18 cellular contexts compared by ENCODE assay signal in the genomic region with DNA sequence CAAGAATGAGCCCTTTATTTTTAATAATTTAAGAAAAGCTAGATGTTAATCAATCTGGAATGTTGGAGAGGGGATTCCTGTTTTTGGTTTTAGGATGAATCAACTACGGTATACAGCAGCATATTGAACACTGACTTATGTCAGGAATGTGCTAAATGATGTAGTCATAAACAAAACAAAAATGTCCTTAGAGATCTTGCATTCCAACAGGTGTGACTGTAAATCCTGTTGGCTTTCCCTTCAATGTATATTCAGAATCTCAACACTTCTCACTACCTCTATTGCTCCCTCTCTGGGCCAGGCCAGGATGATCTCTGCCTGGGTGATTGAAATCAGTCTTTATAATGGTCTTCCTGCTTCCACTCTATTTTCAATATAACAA. TPM values are rescaled to one million over a fixed set of nuclear protein-coding genes. Genes with fewer than 3 reads are reported as not detected.
DNase-seq lines count a peak whose midpoint lies in the region; ATAC-seq, FAIRE-seq and TF ChIP-seq lines count a peak whose summit lies in the region.
"Had no signal": no experiment of that assay in that cellular context is flagged by ENCODE, and none has a peak within 500 bp of the region (broad histone marks: within the 10 kb centered on the region; RNA-seq: fewer than 3 reads in every experiment).

No MANE protein-coding gene starts in this region.

- TF ChIP-seq CTCF in RWPE1 (conservative IDR thresholded peaks at IDR 0.05; ENCODE audit: low read depth) = no peak
- no peak for TF ChIP-seq CTCF in fibroblast of pulmonary artery (IDR thresholded peaks at IDR 0.05; ENCODE audit: low read length, missing control alignments)

- H3K9ac ChIP-seq in skeletal muscle satellite cell (ENCODE audit: low read depth, low read length) = no peak overlapping the region

- CTCF ChIA-PET in activated naive CD4-positive, alpha-beta T cell treated with anti-CD3 and anti-CD28 coated beads, Interleukin-2, amount 10 ng/mL, durations not matched to agents 7 days and 5 days (lab: Charles Lee) = no interaction called here
- CTCF ChIA-PET in RWPE1 (lab: Yijun Ruan, JAX) = interaction anchor here (0.5 kb wide), 1 partner anchor 34 kb away, joined by 3 read pairs; no protein-coding TSS in a partner anchor

- H3K27ac ChIP-seq in RWPE1 = no peak overlapping the region
- H3K27ac ChIP-seq: gastrocnemius medialis, ovary, vagina had no signal

- H3K4me2 ChIP-seq in skeletal muscle satellite cell (ENCODE audit: low read length) = peak overlapping the region; percentile 42

- no peaks in the 10 kb centered on the region for H3K9me3 ChIP-seq in skeletal muscle satellite cell (replicated peaks; ENCODE audit: low read length)
- H3K9me3 ChIP-seq: gastrocnemius medialis, ovary, vagina had no signal

- no peak overlapping the region for H3K4me3 Mint-ChIP-seq in activated naive CD4-positive, alpha-beta T cell treated with anti-CD3 and anti-CD28 coated beads, Interleukin-2, amount 10 ng/mL, durations not matched to agents 7 days and 5 days
- H3K4me3 Mint-ChIP-seq: activated CD4-positive, alpha-beta memory T cell treated with anti-CD3 and anti-CD28 coated beads, Interleukin-2, amount 10 ng/mL, durations not matched to agents 7 days and 5 days; activated T-cell treated with anti-CD3 and anti-CD28 coated beads, Interleukin-2, amount 50 U/mL, for 4 hours had no signal

- DNase-seq in activated naive CD4-positive, alpha-beta T cell treated with anti-CD3 and anti-CD28 coated beads, Interleukin-2, amount 10 ng/mL, durations not matched to agents 7 days and 5 days = no peak
- DNase-seq in activated naive CD4-positive, alpha-beta T cell treated with Interleukin-2 at 50 U/mL for 16 hours = no peak
- peak; percentile 16 for DNase-seq in RWPE1 (ENCODE audit: low spot score)
- peak; percentile 16 for DNase-seq in fibroblast of pulmonary artery (ENCODE audit: low read depth)
- no peak for DNase-seq in NCI-H2107 treated with DMSO at 0.1 percent for 48 hours (lab: John Stamatoyannopoulos, UW; ENCODE audit: unreplicated experiment)
- no peak for DNase-seq in urothelium cell line (ENCODE audit: low spot score)
- DNase-seq: ACHN; activated CD4-positive, alpha-beta memory T cell treated with anti-CD3 and anti-CD28 coated beads, Interleukin-2, amount 10 ng/mL, durations not matched to agents 7 days and 5 days; activated T-cell treated with anti-CD3 and anti-CD28 coated beads, Interleukin-2, amount 50 U/mL, for 4 hours; gastrocnemius medialis; KBM-7; NCI-H774; ovary; RPMI8226; stimulated activated CD4-positive, alpha-beta T cell treated with anti-CD3 and anti-CD28 coated beads, Interleukin-4, amount 100 ng/mL, for 1 hour had no signal

- peaks cover 10% of the 10 kb centered on the region for H3K4me1 Mint-ChIP-seq in activated naive CD4-positive, alpha-beta T cell treated with anti-CD3 and anti-CD28 coated beads, Interleukin-2, amount 10 ng/mL, durations not matched to agents 7 days and 5 days

- H3K4me1 ChIP-seq in skeletal muscle satellite cell (ENCODE audit: control insufficient read depth, insufficient read depth, low read length) = peaks cover 20% of the 10 kb centered on the region
- H3K4me1 ChIP-seq: gastrocnemius medialis, vagina had no signal

- ATAC-seq in GM21381 (IDR thresholded peaks at IDR 0.05; ENCODE audit: unreplicated experiment) = no peak
- ATAC-seq: activated T-cell treated with anti-CD3 and anti-CD28 coated beads, Interleukin-2, amount 50 U/mL, for 4 hours; gastrocnemius medialis had no signal

- POLR2A ChIA-PET in RWPE1 (lab: Yijun Ruan, JAX; ENCODE audit: low non-redundant PET) = no interaction called here

- no peaks in the 10 kb centered on the region for H3K27me3 Mint-ChIP-seq in activated naive CD4-positive, alpha-beta T cell treated with anti-CD3 and anti-CD28 coated beads, Interleukin-2, amount 10 ng/mL, durations not matched to agents 7 days and 5 days
- H3K27me3 Mint-ChIP-seq: activated CD4-positive, alpha-beta memory T cell treated with anti-CD3 and anti-CD28 coated beads, Interleukin-2, amount 10 ng/mL, durations not matched to agents 7 days and 5 days had no signal

- H3K27ac Mint-ChIP-seq in activated naive CD4-positive, alpha-beta T cell treated with anti-CD3 and anti-CD28 coated beads, Interleukin-2, amount 10 ng/mL, durations not matched to agents 7 days and 5 days = peak overlapping the region; percentile 30

- H3K9me3 Mint-ChIP-seq in activated naive CD4-positive, alpha-beta T cell treated with anti-CD3 and anti-CD28 coated beads, Interleukin-2, amount 10 ng/mL, durations not matched to agents 7 days and 5 days = no peaks in the 10 kb centered on the region
- H3K9me3 Mint-ChIP-seq: activated CD4-positive, alpha-beta memory T cell treated with anti-CD3 and anti-CD28 coated beads, Interleukin-2, amount 10 ng/mL, durations not matched to agents 7 days and 5 days; activated T-cell treated with anti-CD3 and anti-CD28 coated beads, Interleukin-2, amount 50 U/mL, for 4 hours had no signal

- H3K36me3 ChIP-seq in skeletal muscle satellite cell (ENCODE audit: insufficient read depth, low read length) = peaks cover 32% of the 10 kb centered on the region
- H3K36me3 ChIP-seq: gastrocnemius medialis, ovary, vagina had no signal

- no peaks in the 10 kb centered on the region for H3K27me3 ChIP-seq in skeletal muscle satellite cell (ENCODE audit: control insufficient read depth, insufficient read depth, low read length)
- H3K27me3 ChIP-seq: gastrocnemius medialis, ovary, vagina had no signal

- no peak for FAIRE-seq in urothelium cell line (lab: Jason Lieb, UNC)

- H3K4me3 ChIP-seq in fibroblast of pulmonary artery (replicated peaks; ENCODE audit: low read depth, low read length) (no peak overlapping the region), skeletal muscle satellite cell (ENCODE audit: low read length) (no peak overlapping the region)
- H3K4me3 ChIP-seq: gastrocnemius medialis, ovary, vagina had no signal

- peaks cover 70% of the 10 kb centered on the region for H3K36me3 Mint-ChIP-seq in activated naive CD4-positive, alpha-beta T cell treated with anti-CD3 and anti-CD28 coated beads, Interleukin-2, amount 10 ng/mL, durations not matched to agents 7 days and 5 days

RNA-seq across cellular contexts. Expression of a gene that starts 37.8 kb away (rescaled TPM):
- total RNA-seq in skeletal muscle satellite cell (2012; rRNA removed) = 19.9 and 24.1 TPM in 2 replicates

Comparison
In these comparisons a context has a peak if more than half of its experiments do, and no peak if none do; other contexts are left out.
1. DNase-seq: peak in RWPE1 (single experiment) and fibroblast of pulmonary artery (single experiment); none in activated naive CD4-positive, alpha-beta T cell treated with anti-CD3 and anti-CD28 coated beads, Interleukin-2, amount 10 ng/mL, durations not matched to agents 7 days and 5 days (single experiment), activated naive CD4-positive, alpha-beta T cell treated with Interleukin-2 at 50 U/mL for 16 hours (single experiment), NCI-H2107 treated with DMSO at 0.1 percent for 48 hours (single experiment) and urothelium cell line (single experiment).